19 cellular contexts compared by ENCODE assay signal in genomic region chr3:158953131-158953530, GRCh38.
DNase-seq lines count a peak whose midpoint lies in the region; TF ChIP-seq lines count a peak whose summit lies in the region.
"Had no signal": no experiment of that assay in that cellular context is flagged by ENCODE, and none has a peak within 500 bp of the region (broad histone marks: within the 10 kb centered on the region; RNA-seq: fewer than 3 reads in every experiment).

No MANE protein-coding gene starts in this region.

- DNase-seq in AG09309 (ENCODE audit: low read depth) (peak; percentile 32), GM04504 (ENCODE audit: low read depth) (peak; percentile 7), SK-MEL-5 (ENCODE audit: low read depth, low spot score) (peak; percentile 4), fibroblast of gingiva (ENCODE audit: low read depth) (peak; percentile 26), NCI-H2107 treated with DMSO at 0.1 percent for 48 hours (lab: John Stamatoyannopoulos, UW; ENCODE audit: unreplicated experiment) (no peak), NCI-H226 (no peak), cardiac septum (ENCODE audit: low spot score) (no peak), AML-193 (lab: John Stamatoyannopoulos, UW) (no peak)
- DNase-seq: 8988T; ACHN; CD4-positive, alpha-beta T cell; KBM-7; MM.1S; NCI-H1417 treated with DMSO at 0.1 percent for 48 hours; NCI-H1694 treated with DMSO at 0.1 percent for 48 hours; NCI-H2171; NCI-H524 treated with DMSO at 0.1 percent for 48 hours; NCI-H774 had no signal

- no peak for TF ChIP-seq CTCF in AG09309 (IDR thresholded peaks at IDR 0.05; ENCODE audit: control insufficient read depth, insufficient read depth, low read depth, low read length, missing control alignments)

- intact Hi-C loops in cardiac septum (cut with DNase I) = no loop called here

- no peak overlapping the region for H3K4me3 ChIP-seq in AG09309 (ENCODE audit: control insufficient read depth, low read depth, low read length)
- H3K4me3 ChIP-seq: BLaER1 treated with 17β-estradiol and CSF1 and Interleukin-3, amounts not matched to agents 10 nM and 100 nM had no signal

- in situ Hi-C loops in SK-MEL-5 (cut with HindIII; ENCODE audit: low pct_unique_long_range_greater_than_20kb, low sequenced_read_pairs) = no loop called here

Comparison
In these comparisons a context has a peak if more than half of its experiments do, and no peak if none do; other contexts are left out.
1. DNase-seq: peak in AG09309 (single experiment), GM04504 (single experiment), SK-MEL-5 (single experiment) and fibroblast of gingiva (single experiment); none in NCI-H2107 treated with DMSO at 0.1 percent for 48 hours (single experiment), NCI-H226 (single experiment), cardiac septum (single experiment) and AML-193 (0 of 2).